Comparison of ENCODE assay signal across 21 cellular contexts in genomic region chr12:67411562-67411961, GRCh38.
A peak's percentile ranks its signal among the peaks of the same experiment; 100 is the strongest.
DNase-seq lines count a peak whose midpoint lies in the region; ATAC-seq, FAIRE-seq and TF ChIP-seq lines count a peak whose summit lies in the region.
"Had no signal": no experiment of that assay in that cellular context is flagged by ENCODE, and none has a peak within 500 bp of the region (broad histone marks: within the 10 kb centered on the region; RNA-seq: fewer than 3 reads in every experiment).

No MANE protein-coding gene starts in this region.

- 4% methylated on average over 2 of the region's 2 CpGs for WGBS in K562 (ENCODE audit: insufficient coverage, low coverage, missing lambda C conversion rate)
- 51% methylated on average over 2 of the region's 2 CpGs for whole genome bisulfite sequencing in right lobe of liver (ENCODE audit: insufficient coverage, low coverage, low lambda C conversion rate, missing lambda C conversion rate)

- no peaks in the 10 kb centered on the region for H3K9me3 ChIP-seq in K562 (replicated peaks; ENCODE audit: control insufficient read depth, insufficient read depth, low read depth, low read length)
- H3K9me3 ChIP-seq in right lobe of liver, result no peaks in the 10 kb centered on the region
- H3K9me3 ChIP-seq in MM.1S (replicated peaks; ENCODE audit: insufficient read depth, low read length), result no peaks in the 10 kb centered on the region
- H3K9me3 ChIP-seq: Caco-2 had no signal

- H3K36me3 ChIP-seq in K562 (ENCODE audit: control insufficient read depth, insufficient read depth, low read length) (no peaks in the 10 kb centered on the region), right lobe of liver (no peaks in the 10 kb centered on the region), MM.1S (replicated peaks; ENCODE audit: insufficient read depth, low read length) (no peaks in the 10 kb centered on the region)

- H3K27me3 ChIP-seq in K562 (ENCODE audit: control insufficient read depth in 2 of 2, insufficient read depth in 2 of 2, low read length in 2 of 2), result no peaks in the 10 kb centered on the region
- H3K27me3 ChIP-seq in right lobe of liver, result no peaks in the 10 kb centered on the region
- H3K27me3 ChIP-seq in MM.1S (replicated peaks; ENCODE audit: insufficient read depth, low read length), result no peaks in the 10 kb centered on the region

- no peak for ATAC-seq in K562
- ATAC-seq in left colon, result peak; percentile 63
- ATAC-seq in right lobe of liver, result peak; percentile 35 to 64 (median 50)
- ATAC-seq in esophagus mucosa, result no peak
- ATAC-seq: GM23338 had no signal

- TF ChIP-seq RAD21 in K562 (CRISPR knock-in tag; conservative IDR thresholded peaks at IDR 0.05 in 1 of 2, IDR thresholded peaks at IDR 0.05 in 1 of 2), result no peak

- H3F3A ChIP-seq in MM.1S (ENCODE audit: insufficient read depth, low read length), result no peaks in the 10 kb centered on the region

- H2AFZ ChIP-seq in K562 (ENCODE audit: low read depth, low read length), result no peak overlapping the region
- H2AFZ ChIP-seq in MM.1S (ENCODE audit: low read length), result no peak overlapping the region

- H3K27ac ChIP-seq in K562 (ENCODE audit: extremely low read depth, low read depth, low read length), result no peak overlapping the region
- H3K27ac ChIP-seq in right lobe of liver, result no peak overlapping the region
- no peak overlapping the region for H3K27ac ChIP-seq in MM.1S (ENCODE audit: low read length)
- H3K27ac ChIP-seq: C4-2B, HL-60 had no signal

- H3K9ac ChIP-seq in K562 (ENCODE audit: insufficient read depth in 1 of 2, low read depth in 2 of 2, low read length in 2 of 2), result no peak overlapping the region
- no peak overlapping the region for H3K9ac ChIP-seq in MM.1S (ENCODE audit: low read length)

- TF ChIP-seq EP300 in K562 (IDR thresholded peaks at IDR 0.05; ENCODE audit: low read length), result no peak

- CTCF ChIA-PET in K562 (lab: Yijun Ruan, JAX; ENCODE audit: low intra/inter-chr PET ratio), result no interaction called here

- in situ Hi-C loops in K562 (cut with MboI), result no loop called here

- intact Hi-C loops in K562 (cut with micrococcal nuclease), result no loop called here
- intact Hi-C loops in left colon (cut with DNase I, micrococcal nuclease), result no loop called here
- intact Hi-C loops in right lobe of liver (cut with DNase I), result loop anchor here in 1 of 2 donors (5.0 kb wide), 1 partner anchor 54 kb away; no protein-coding TSS in a partner anchor

- no peak for TF ChIP-seq POLR2A in K562 (conservative IDR thresholded peaks at IDR 0.05)
- no peak for TF ChIP-seq POLR2A in right lobe of liver (IDR thresholded peaks at IDR 0.05)

- FAIRE-seq in K562 (lab: Jason Lieb, UNC), result no peak
- FAIRE-seq: A204.1, D721Med, G401.6, GM12892, GM18507, H54 had no signal

- H3K4me2 ChIP-seq in K562 (ENCODE audit: insufficient read depth, low read length), result no peak overlapping the region
- no peak overlapping the region for H3K4me2 ChIP-seq in MM.1S (ENCODE audit: low read depth, low read length)
- H3K4me2 ChIP-seq: GM23338 had no signal

- H4K20me1 ChIP-seq in K562 (replicated peaks; ENCODE audit: control insufficient read depth, insufficient read depth, low read length), result no peaks in the 10 kb centered on the region
- H4K20me1 ChIP-seq in MM.1S (ENCODE audit: insufficient read depth, low read length), result no peaks in the 10 kb centered on the region

- DNase-seq in K562 (ENCODE audit: extremely low read depth in 1 of 4, low spot score in 3 of 4) (no peak), left colon (no peak), right lobe of liver (no peak), HK-2 (ENCODE audit: unreplicated experiment) (no peak), MM.1S (no peak)
- DNase-seq in activated CD8-positive, alpha-beta memory T cell treated with anti-CD3 and anti-CD28 coated beads for 24 hours, result no peak
- DNase-seq: AML-193; Caco-2; CD4-positive, alpha-beta T cell; HCEC 1CT; IMR-90 had no signal

- H3K4me3 ChIP-seq in K562, result no peak overlapping the region
- no peak overlapping the region for H3K4me3 ChIP-seq in right lobe of liver
- H3K4me3 ChIP-seq in MM.1S (ENCODE audit: low read length), result no peak overlapping the region
- H3K4me3 ChIP-seq: GM23338 had no signal

- no peak for TF ChIP-seq CTCF in K562 (IDR thresholded peaks at IDR 0.05 in 2 of 3, conservative IDR thresholded peaks at IDR 0.05 in 1 of 3; ENCODE audit: insufficient read depth in 2 of 3, low read depth in 1 of 3, low read length in 3 of 3)
- TF ChIP-seq CTCF in right lobe of liver (IDR thresholded peaks at IDR 0.05), result no peak
- no peak for TF ChIP-seq CTCF in MM.1S (IDR thresholded peaks at IDR 0.05; ENCODE audit: low read length)

- no peaks in the 10 kb centered on the region for H3K9me1 ChIP-seq in K562 (ENCODE audit: control insufficient read depth, insufficient read depth, low read length)

- BruUV-seq in K562 (replicated peaks; lab: Mats Ljungman, UMichigan), result no TSS peak

- POLR2A ChIA-PET in K562 (lab: Yijun Ruan, JAX), result no interaction called here

- H3K9me2 ChIP-seq in MM.1S (replicated peaks; ENCODE audit: insufficient read depth, low read length), result no peaks in the 10 kb centered on the region

- no peaks in the 10 kb centered on the region for H3K79me2 ChIP-seq in K562 (ENCODE audit: control insufficient read depth, insufficient read depth, low read length)
- H3K79me2 ChIP-seq in MM.1S (ENCODE audit: low read length), result no peaks in the 10 kb centered on the region

- H3K4me1 ChIP-seq in K562 (replicated peaks in 1 of 2; ENCODE audit: control insufficient read depth in 2 of 2, insufficient read depth in 2 of 2, low read length in 2 of 2), result no peaks in the 10 kb centered on the region
- peaks cover 0 to 19% (median 5%) of the 10 kb centered on the region in 4 donors for H3K4me1 ChIP-seq in right lobe of liver
- no peaks in the 10 kb centered on the region for H3K4me1 ChIP-seq in MM.1S (ENCODE audit: low read length)
- H3K4me1 ChIP-seq: Caco-2 had no signal

TF ChIP-seq in K562, 482 proteins besides CTCF, POLR2A, EP300 and RAD21:
- TF ChIP-seq, protein P1, sequence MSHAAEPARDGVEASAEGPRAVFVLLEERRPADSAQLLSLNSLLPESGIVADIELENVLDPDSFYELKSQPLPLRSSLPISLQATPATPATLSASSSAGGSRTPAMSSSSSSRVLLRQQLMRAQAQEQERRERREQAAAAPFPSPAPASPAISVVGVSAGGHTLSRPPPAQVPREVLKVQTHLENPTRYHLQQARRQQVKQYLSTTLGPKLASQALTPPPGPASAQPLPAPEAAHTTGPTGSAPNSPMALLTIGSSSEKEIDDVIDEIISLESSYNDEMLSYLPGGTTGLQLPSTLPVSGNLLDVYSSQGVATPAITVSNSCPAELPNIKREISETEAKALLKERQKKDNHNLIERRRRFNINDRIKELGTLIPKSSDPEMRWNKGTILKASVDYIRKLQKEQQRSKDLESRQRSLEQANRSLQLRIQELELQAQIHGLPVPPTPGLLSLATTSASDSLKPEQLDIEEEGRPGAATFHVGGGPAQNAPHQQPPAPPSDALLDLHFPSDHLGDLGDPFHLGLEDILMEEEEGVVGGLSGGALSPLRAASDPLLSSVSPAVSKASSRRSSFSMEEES (CRISPR knock-in tag; IDR thresholded peaks at IDR 0.05), result peak; percentile 40
- TF ChIP-seq RAD51 (IDR thresholded peaks at IDR 0.05; ENCODE audit: borderline replicate concordance, low read depth), result 0 out of 2 replicates have a peak, but pooled peaks have one; percentile 28
- TF ChIP-seq, protein P2, sequence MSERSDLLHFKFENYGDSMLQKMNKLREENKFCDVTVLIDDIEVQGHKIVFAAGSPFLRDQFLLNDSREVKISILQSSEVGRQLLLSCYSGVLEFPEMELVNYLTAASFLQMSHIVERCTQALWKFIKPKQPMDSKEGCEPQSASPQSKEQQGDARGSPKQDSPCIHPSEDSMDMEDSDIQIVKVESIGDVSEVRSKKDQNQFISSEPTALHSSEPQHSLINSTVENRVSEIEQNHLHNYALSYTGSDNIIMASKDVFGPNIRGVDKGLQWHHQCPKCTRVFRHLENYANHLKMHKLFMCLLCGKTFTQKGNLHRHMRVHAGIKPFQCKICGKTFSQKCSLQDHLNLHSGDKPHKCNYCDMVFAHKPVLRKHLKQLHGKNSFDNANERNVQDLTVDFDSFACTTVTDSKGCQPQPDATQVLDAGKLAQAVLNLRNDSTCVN (CRISPR knock-in tag; IDR thresholded peaks at IDR 0.05), result no peak

Comparison
In these comparisons a context has a peak if more than half of its experiments do, and no peak if none do; other contexts are left out.
1. ATAC-seq: peak in left colon (single experiment) and right lobe of liver (4 of 4); none in K562 (single experiment) and esophagus mucosa (single experiment).